17 cellular contexts compared by ENCODE assay signal in the genomic region with DNA sequence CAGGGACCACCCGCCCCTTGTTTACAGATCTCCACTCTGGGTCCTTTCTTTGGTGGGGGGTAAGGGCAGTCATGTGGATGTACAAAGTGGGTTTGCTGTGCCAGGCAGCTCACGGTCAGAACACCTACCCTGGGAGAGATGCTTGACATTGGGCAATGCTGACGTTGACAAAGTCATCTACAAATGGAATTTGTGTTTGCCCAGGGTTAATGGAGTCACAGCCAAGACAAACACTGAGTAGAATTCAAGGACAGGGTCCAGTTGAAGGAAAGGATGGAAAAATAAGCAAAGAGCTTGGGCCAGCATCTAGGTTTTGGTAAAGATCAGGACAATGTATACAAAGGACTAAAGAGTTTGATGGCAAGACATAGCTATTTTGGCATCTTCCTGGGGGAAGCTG.
"Had no signal": no experiment of that assay in that cellular context is flagged by ENCODE, and none has a peak within 500 bp of the region (broad histone marks: within the 10 kb centered on the region; RNA-seq: fewer than 3 reads in every experiment).

No MANE protein-coding gene starts in this region.

- H3K4me1 ChIP-seq: colonic mucosa, parathyroid adenoma had no signal

- DNase-seq: activated CD4-positive, alpha-beta T cell treated with anti-CD3 and anti-CD28 coated beads, Interleukin-2, amount 50 U/mL, for 1 hour; activated CD8-positive, alpha-beta memory T cell treated with anti-CD3 and anti-CD28 coated beads for 24 hours; activated naive CD4-positive, alpha-beta T cell; anterior cingulate cortex; colonic mucosa; effector CD8-positive, alpha-beta T cell; gastrocnemius medialis; mucosa of descending colon; naive thymus-derived CD4-positive, alpha-beta T cell; stimulated activated CD4-positive, alpha-beta T cell treated with anti-CD3 and anti-CD28 coated beads, Interleukin-12 subunit alpha, Interleukin-12 subunit beta, amount 100 ng/mL, for 4 hours had no signal

- H3K4me3 Mint-ChIP-seq: naive thymus-derived CD4-positive, alpha-beta T cell; stimulated activated effector memory CD8-positive, alpha-beta T cell treated with anti-CD3 and anti-CD28 coated beads, Interleukin-12 subunit alpha, Interleukin-12 subunit beta, amount 100 ng/mL, for 72 hours; type B pancreatic cell had no signal

- H3K79me2 ChIP-seq: parathyroid adenoma had no signal

- H3K27me3 ChIP-seq: cardiac muscle cell, colonic mucosa, gastrocnemius medialis had no signal

- H3K27me3 Mint-ChIP-seq: type B pancreatic cell had no signal

- H3K9me3 ChIP-seq: colonic mucosa, gastrocnemius medialis, mucosa of descending colon had no signal

- H3K36me3 Mint-ChIP-seq: naive thymus-derived CD4-positive, alpha-beta T cell; stimulated activated effector memory CD8-positive, alpha-beta T cell treated with anti-CD3 and anti-CD28 coated beads, Interleukin-12 subunit alpha, Interleukin-12 subunit beta, amount 100 ng/mL, for 72 hours had no signal

- H3K9ac ChIP-seq: parathyroid adenoma had no signal

- H3K36me3 ChIP-seq: cardiac muscle cell, colonic mucosa had no signal

- H3K4me1 Mint-ChIP-seq: naive thymus-derived CD4-positive, alpha-beta T cell; stimulated activated effector memory CD8-positive, alpha-beta T cell treated with anti-CD3 and anti-CD28 coated beads, Interleukin-12 subunit alpha, Interleukin-12 subunit beta, amount 100 ng/mL, for 72 hours had no signal

- H3K27ac Mint-ChIP-seq: naive thymus-derived CD4-positive, alpha-beta T cell; stimulated activated effector memory CD8-positive, alpha-beta T cell treated with anti-CD3 and anti-CD28 coated beads, Interleukin-12 subunit alpha, Interleukin-12 subunit beta, amount 100 ng/mL, for 72 hours; type B pancreatic cell had no signal

- H2AFZ ChIP-seq: parathyroid adenoma had no signal

- ATAC-seq: activated CD4-positive, CD25-positive, alpha-beta regulatory T cell treated with anti-CD3 and anti-CD28 coated beads, Interleukin-2, amount 50 U/mL, for 24 hours; gastrocnemius medialis; mucosa of descending colon; naive thymus-derived CD4-positive, alpha-beta T cell; stimulated activated effector memory CD8-positive, alpha-beta T cell treated with anti-CD3 and anti-CD28 coated beads, Interleukin-12 subunit alpha, Interleukin-12 subunit beta, amount 100 ng/mL, for 72 hours had no signal

- FAIRE-seq: endothelial cell of umbilical vein, islet of Langerhans had no signal

- H3K4me3 ChIP-seq: cardiac muscle cell, colonic mucosa, gastrocnemius medialis, mucosa of descending colon had no signal

- H3K9me3 Mint-ChIP-seq: stimulated activated effector memory CD8-positive, alpha-beta T cell treated with anti-CD3 and anti-CD28 coated beads, Interleukin-12 subunit alpha, Interleukin-12 subunit beta, amount 100 ng/mL, for 72 hours; type B pancreatic cell had no signal

- H3K27ac ChIP-seq: cardiac muscle cell, colonic mucosa, gastrocnemius medialis, parathyroid adenoma had no signal
